In genomic region chr16:27234603-27235002, GRCh38 we compare ENCODE assay signal across 10 cellular contexts. TPM values are rescaled to one million over a fixed set of nuclear protein-coding genes. Genes with fewer than 3 reads are reported as not detected.
DNase-seq lines count a peak whose midpoint lies in the region; ATAC-seq, FAIRE-seq and TF ChIP-seq lines count a peak whose summit lies in the region.
"Had no signal": no experiment of that assay in that cellular context is flagged by ENCODE, and none has a peak within 500 bp of the region (broad histone marks: within the 10 kb centered on the region; RNA-seq: fewer than 3 reads in every experiment).

No MANE protein-coding gene starts in this region.

- peak overlapping the region; percentile 95 for H3K27ac Mint-ChIP-seq in CD4-positive, alpha-beta T cell

- FAIRE-seq in frontal cortex (lab: Jason Lieb, UNC), result no peak

- H4K91ac ChIP-seq in trophoblast cell (ENCODE audit: low read depth, low read length), result no peak overlapping the region

- no peaks in the 10 kb centered on the region for H3K27me3 ChIP-seq in CD4-positive, alpha-beta T cell (ENCODE audit: control insufficient read depth, insufficient read depth, low read length)
- no peaks in the 10 kb centered on the region for H3K27me3 ChIP-seq in trophoblast cell (ENCODE audit: insufficient read depth, low read length)
- no peaks in the 10 kb centered on the region for H3K27me3 ChIP-seq in MG63

- TF ChIP-seq CTCF in CD4-positive, alpha-beta T cell (IDR thresholded peaks at IDR 0.05), result no peak
- TF ChIP-seq CTCF in coronary artery (IDR thresholded peaks at IDR 0.05), result no peak

- no peak overlapping the region for H3K4me3 ChIP-seq in coronary artery
- no peak overlapping the region for H3K4me3 ChIP-seq in trophoblast cell (ENCODE audit: low read depth, low read length)
- H3K4me3 ChIP-seq in MG63, result no peak overlapping the region
- H3K4me3 ChIP-seq: K562, mucosa of descending colon had no signal

- H3K4ac ChIP-seq in trophoblast cell (ENCODE audit: low read depth, low read length), result no peak overlapping the region

- H3K18ac ChIP-seq in trophoblast cell (ENCODE audit: low read length), result no peak overlapping the region

- H2AK5ac ChIP-seq in trophoblast cell (ENCODE audit: low read length), result no peak overlapping the region

- peak overlapping the region; percentile 95 for H3K27ac ChIP-seq in CD4-positive, alpha-beta T cell (ENCODE audit: low read depth, low read length)
- H3K27ac ChIP-seq in KOPT-K1 (ENCODE audit: low read depth, low read length, poor library complexity, severe bottlenecking) (peak overlapping the region; percentile 98), coronary artery (peak overlapping the region; percentile 51 to 68), trophoblast cell (ENCODE audit: low read depth, low read length) (no peak overlapping the region)

- peak overlapping the region; percentile 6 for H3K9ac ChIP-seq in trophoblast cell (ENCODE audit: low read length)

- WGBS in trophoblast cell (ENCODE audit: extremely low coverage, insufficient coverage, insufficient read length), result no CpG with 5 or more reads among the region's 4 CpGs

- no peaks in the 10 kb centered on the region for H3K79me1 ChIP-seq in trophoblast cell (ENCODE audit: low read length)

- no peak overlapping the region for H2BK12ac ChIP-seq in trophoblast cell (ENCODE audit: low read length)

- no peak overlapping the region for H2BK120ac ChIP-seq in trophoblast cell (ENCODE audit: insufficient read depth, low read length, poor library complexity)

- H4K12ac ChIP-seq in trophoblast cell (ENCODE audit: low read depth, low read length), result no peak overlapping the region

- POLR2A ChIA-PET in CD4-positive, alpha-beta T cell (lab: Charles Lee), result interaction anchor here (0.8 to 11.7 kb wide), 37 partner anchors 8 to 315 kb away, joined by 3 to 145 read pairs (median 7); partner anchors contain the start of genes GTF3C1, IL21R, KATNIP and KDM8

- no peak overlapping the region for H3K14ac ChIP-seq in trophoblast cell (ENCODE audit: low read length)

- H2BK5ac ChIP-seq in trophoblast cell (ENCODE audit: low read depth, low read length, poor library complexity), result no peak overlapping the region

- no peaks in the 10 kb centered on the region for H3K9me3 ChIP-seq in CD4-positive, alpha-beta T cell (ENCODE audit: control insufficient read depth, low read length)
- H3K9me3 ChIP-seq in KOPT-K1 (ENCODE audit: insufficient read depth, low read length, poor library complexity, severe bottlenecking) (no peaks in the 10 kb centered on the region), trophoblast cell (ENCODE audit: insufficient read depth, low read depth, low read length) (peaks cover 3% of the 10 kb centered on the region), MG63 (no peaks in the 10 kb centered on the region)
- H3K9me3 ChIP-seq: mucosa of descending colon had no signal

- peaks cover 9 to 15% of the 10 kb centered on the region in 2 experiments for H3K4me1 ChIP-seq in trophoblast cell (ENCODE audit: control insufficient read depth in 1 of 2, insufficient read depth in 2 of 2, low read length in 2 of 2)

- CTCF ChIA-PET in CD4-positive, alpha-beta T cell (lab: Charles Lee), result interaction anchor here (0.7 to 7.3 kb wide), 45 partner anchors 8 to 229 kb away, joined by 3 to 105 read pairs (median 6); partner anchors contain the start of genes IL21R and KDM8

- peaks cover 12% of the 10 kb centered on the region; the same call in 1 of the 2 replicates for H3K36me3 ChIP-seq in KOPT-K1 (ENCODE audit: insufficient read depth, low read length)
- H3K36me3 ChIP-seq in trophoblast cell (ENCODE audit: control insufficient read depth in 1 of 2, insufficient read depth in 2 of 2, low read length in 2 of 2), result peaks cover 0 to 5% of the 10 kb centered on the region in 2 experiments
- peaks cover 49% of the 10 kb centered on the region for H3K36me3 ChIP-seq in MG63

- H3K79me2 ChIP-seq in trophoblast cell (ENCODE audit: control insufficient read depth, insufficient read depth, low read length, poor library complexity), result no peaks in the 10 kb centered on the region

- intact Hi-C loops in CD4-positive, alpha-beta T cell (cut with DNase I, micrococcal nuclease), result loop anchor here (1.0 to 5.0 kb wide), 12 partner anchors 32 to 213 kb away; partner anchors contain the start of genes NSMCE1 (in 2 of the 2), IL21R (in 1 of the 2) and KDM8 (in 1 of the 2)

- ATAC-seq in CD4-positive, alpha-beta T cell (ENCODE audit: poor library complexity), result no peak

- peaks cover 15% of the 10 kb centered on the region for H3K36me3 Mint-ChIP-seq in CD4-positive, alpha-beta T cell (ENCODE audit: low read depth)

- no peaks in the 10 kb centered on the region for H3K27me3 Mint-ChIP-seq in CD4-positive, alpha-beta T cell

- no peak overlapping the region for H2AFZ ChIP-seq in trophoblast cell (ENCODE audit: insufficient read depth, low read length, poor library complexity)

- H3K23ac ChIP-seq in trophoblast cell (ENCODE audit: low read length), result no peak overlapping the region

- H4K8ac ChIP-seq in trophoblast cell (ENCODE audit: low read depth, low read length), result no peak overlapping the region

- no peaks in the 10 kb centered on the region for H3K9me3 Mint-ChIP-seq in CD4-positive, alpha-beta T cell

- H3K4me2 ChIP-seq in trophoblast cell (ENCODE audit: low read length), result no peak overlapping the region

- no peak overlapping the region for H3K4me3 Mint-ChIP-seq in CD4-positive, alpha-beta T cell

- H3K4me1 Mint-ChIP-seq in CD4-positive, alpha-beta T cell (ENCODE audit: low read depth), result peaks cover 89% of the 10 kb centered on the region

- no peak for DNase-seq in CD4-positive, alpha-beta T cell
- DNase-seq in coronary artery (ENCODE audit: low spot score) (no peak), trophoblast cell (no peak), frontal cortex (ENCODE audit: low spot score in 2 of 2) (no peak), DMS153 (lab: John Stamatoyannopoulos, UW) (no peak), MG63 (no peak), SW480 (ENCODE audit: low spot score) (no peak)

RNA-seq across cellular contexts. Expression of gene KDM8, which starts 31.3 kb away (rescaled TPM):
- total RNA-seq in CD4-positive, alpha-beta T cell, result 10 to 100 TPM; 15.1 to 17.3 TPM
- polyA plus RNA-seq in trophoblast cell (2013), result 1.7 and 1.8 TPM in 2 replicates
- 3.3 TPM for total RNA-seq in frontal cortex
- total RNA-seq in MG63 (2014; rRNA removed; shearing (Covaris generic); ENCODE audit: low replicate concordance), result 4.4 and 10.2 TPM in 2 replicates

RNA-seq across cellular contexts. Expression of gene NSMCE1, which starts 34.0 kb away (rescaled TPM):
- 10 to 100 TPM; 31.9 to 33.9 TPM for total RNA-seq in CD4-positive, alpha-beta T cell
- 20.6 and 21.6 TPM in 2 replicates for polyA plus RNA-seq in trophoblast cell (2013)
- 35.1 TPM for total RNA-seq in frontal cortex
- total RNA-seq in MG63 (2014; rRNA removed; shearing (Covaris generic); ENCODE audit: low replicate concordance), result 51.7 and 66.6 TPM in 2 replicates
